In genomic region chr2:19538411-19538963, GRCh38 we compare ENCODE assay signal across 12 cellular contexts.
DNase-seq lines count a peak whose midpoint lies in the region; TF ChIP-seq lines count a peak whose summit lies in the region.
"Had no signal": no experiment of that assay in that cellular context is flagged by ENCODE, and none has a peak within 500 bp of the region (broad histone marks: within the 10 kb centered on the region; RNA-seq: fewer than 3 reads in every experiment).

No MANE protein-coding gene starts in this region.

- TF ChIP-seq POLR2A in esophagus squamous epithelium (IDR thresholded peaks at IDR 0.05), result no peak

- H3K9ac ChIP-seq in mucosa of rectum (ENCODE audit: low read depth in 1 of 2, low read length in 2 of 2), result no peak overlapping the region
- H3K9ac ChIP-seq: parathyroid adenoma had no signal

- H3K4me3 ChIP-seq in BJ (ENCODE audit: low read depth, low read length) (no peak overlapping the region), MG63 (no peak overlapping the region), mucosa of rectum (ENCODE audit: low read length in 2 of 2) (no peak overlapping the region), esophagus squamous epithelium (no peak overlapping the region)

- POLR2A ChIA-PET in BJ (lab: Charles Lee), result interaction anchor here (0.6 kb wide), 1 partner anchor 63 kb away, joined by 3 read pairs; no protein-coding TSS in a partner anchor

- H3K9me3 ChIP-seq in MG63 (peaks cover 11% of the 10 kb centered on the region; the same call in 1 of the 2 replicates), mucosa of rectum (ENCODE audit: control insufficient read depth in 2 of 2, low read length in 2 of 2) (no peaks in the 10 kb centered on the region), esophagus squamous epithelium (no peaks in the 10 kb centered on the region)

- H3K27ac ChIP-seq in mucosa of rectum (ENCODE audit: low read depth in 2 of 2, low read length in 2 of 2) (peak overlapping the region; percentile 18 to 75), esophagus squamous epithelium (peak overlapping the region in 2 of 4 donors; percentile 6 to 66)
- H3K27ac ChIP-seq: parathyroid adenoma had no signal

- DNase-seq in BJ (ENCODE audit: low read depth) (peak; percentile 94), MG63 (peak; percentile 74), dermis blood vessel endothelial cell (peak; percentile 57), NCI-H1048 (lab: John Stamatoyannopoulos, UW) (no peak), esophagus squamous epithelium (lab: John Stamatoyannopoulos, UW) (no peak), NAMALWA (ENCODE audit: low spot score) (no peak)
- no peak for DNase-seq in activated naive CD4-positive, alpha-beta T cell treated with anti-CD3 and anti-CD28 coated beads, Interleukin-2, amount 10 ng/mL, durations not matched to agents 7 days and 5 days
- DNase-seq: COR-L47, NCI-H1092 treated with DMSO at 0.1 percent for 48 hours had no signal

- H3K4me1 Mint-ChIP-seq in activated naive CD4-positive, alpha-beta T cell treated with anti-CD3 and anti-CD28 coated beads, Interleukin-2, amount 10 ng/mL, durations not matched to agents 7 days and 5 days, result no peaks in the 10 kb centered on the region

- intact Hi-C loops in esophagus squamous epithelium (cut with DNase I), result no loop called here

- CTCF ChIA-PET in BJ (lab: Yijun Ruan, JAX), result interaction anchor here (1.1 kb wide), 1 partner anchor 129 kb away, joined by 4 read pairs; no protein-coding TSS in a partner anchor
- CTCF ChIA-PET in activated naive CD4-positive, alpha-beta T cell treated with anti-CD3 and anti-CD28 coated beads, Interleukin-2, amount 10 ng/mL, durations not matched to agents 7 days and 5 days (lab: Charles Lee), result no interaction called here

- WGBS in esophagus squamous epithelium, 2 donors, result 24 to 41% methylated on average over 7 of the region's 7 CpGs

- H3K27me3 ChIP-seq in BJ (ENCODE audit: control insufficient read depth, insufficient read depth, low read length) (no peaks in the 10 kb centered on the region), MG63 (no peaks in the 10 kb centered on the region), mucosa of rectum (ENCODE audit: control insufficient read depth in 2 of 2, insufficient read depth in 2 of 2, low read length in 2 of 2) (no peaks in the 10 kb centered on the region), esophagus squamous epithelium (peaks cover 0 to 3% (median 0%) of the 10 kb centered on the region in 4 donors)

- H3K4me1 ChIP-seq in mucosa of rectum (ENCODE audit: control insufficient read depth in 2 of 2, insufficient read depth in 2 of 2, low read length in 2 of 2), result peaks cover 5 to 24% of the 10 kb centered on the region in 2 donors
- peaks cover 0 to 25% (median 0%) of the 10 kb centered on the region in 3 donors for H3K4me1 ChIP-seq in esophagus squamous epithelium
- H3K4me1 ChIP-seq: parathyroid adenoma had no signal

- H3K36me3 ChIP-seq in BJ (ENCODE audit: control insufficient read depth, insufficient read depth, low read length) (no peaks in the 10 kb centered on the region), MG63 (no peaks in the 10 kb centered on the region), mucosa of rectum (ENCODE audit: control insufficient read depth in 2 of 2, insufficient read depth in 2 of 2, low read length in 2 of 2) (no peaks in the 10 kb centered on the region), esophagus squamous epithelium (no peaks in the 10 kb centered on the region)

- peaks cover 7% of the 10 kb centered on the region for H3K27me3 Mint-ChIP-seq in activated naive CD4-positive, alpha-beta T cell treated with anti-CD3 and anti-CD28 coated beads, Interleukin-2, amount 10 ng/mL, durations not matched to agents 7 days and 5 days
- H3K27me3 Mint-ChIP-seq: dendritic cell treated with granulocyte-macrophage colony-stimulating factor and Interleukin-4, amounts not matched to agents 40 ng/mL and 50 ng/mL, for 4 days had no signal

- H3K36me3 Mint-ChIP-seq in activated naive CD4-positive, alpha-beta T cell treated with anti-CD3 and anti-CD28 coated beads, Interleukin-2, amount 10 ng/mL, durations not matched to agents 7 days and 5 days, result no peaks in the 10 kb centered on the region

- H3K9me3 Mint-ChIP-seq in activated naive CD4-positive, alpha-beta T cell treated with anti-CD3 and anti-CD28 coated beads, Interleukin-2, amount 10 ng/mL, durations not matched to agents 7 days and 5 days, result no peaks in the 10 kb centered on the region
- H3K9me3 Mint-ChIP-seq: dendritic cell treated with granulocyte-macrophage colony-stimulating factor and Interleukin-4, amounts not matched to agents 40 ng/mL and 50 ng/mL, for 4 days had no signal

- no peak overlapping the region for H3K27ac Mint-ChIP-seq in activated naive CD4-positive, alpha-beta T cell treated with anti-CD3 and anti-CD28 coated beads, Interleukin-2, amount 10 ng/mL, durations not matched to agents 7 days and 5 days
- H3K27ac Mint-ChIP-seq: dendritic cell treated with granulocyte-macrophage colony-stimulating factor and Interleukin-4, amounts not matched to agents 40 ng/mL and 50 ng/mL, for 4 days had no signal

- no peak overlapping the region for H3K4me3 Mint-ChIP-seq in activated naive CD4-positive, alpha-beta T cell treated with anti-CD3 and anti-CD28 coated beads, Interleukin-2, amount 10 ng/mL, durations not matched to agents 7 days and 5 days
- H3K4me3 Mint-ChIP-seq: dendritic cell treated with granulocyte-macrophage colony-stimulating factor and Interleukin-4, amounts not matched to agents 40 ng/mL and 50 ng/mL, for 4 days had no signal

- no peak for TF ChIP-seq CTCF in BJ (IDR thresholded peaks at IDR 0.05; ENCODE audit: insufficient read depth, low read depth, low read length)
- no peak for TF ChIP-seq CTCF in esophagus squamous epithelium (IDR thresholded peaks at IDR 0.05)

Comparison
In these comparisons a context has a peak if more than half of its experiments do, and no peak if none do; other contexts are left out.
1. DNase-seq: peak in BJ (single experiment), MG63 (single experiment) and dermis blood vessel endothelial cell (single experiment); none in NCI-H1048 (single experiment), esophagus squamous epithelium (single experiment), activated naive CD4-positive, alpha-beta T cell treated with anti-CD3 and anti-CD28 coated beads, Interleukin-2, amount 10 ng/mL, durations not matched to agents 7 days and 5 days (single experiment) and NAMALWA (single experiment).